ENCODE assay signal across 16 cellular contexts in the genomic region with DNA sequence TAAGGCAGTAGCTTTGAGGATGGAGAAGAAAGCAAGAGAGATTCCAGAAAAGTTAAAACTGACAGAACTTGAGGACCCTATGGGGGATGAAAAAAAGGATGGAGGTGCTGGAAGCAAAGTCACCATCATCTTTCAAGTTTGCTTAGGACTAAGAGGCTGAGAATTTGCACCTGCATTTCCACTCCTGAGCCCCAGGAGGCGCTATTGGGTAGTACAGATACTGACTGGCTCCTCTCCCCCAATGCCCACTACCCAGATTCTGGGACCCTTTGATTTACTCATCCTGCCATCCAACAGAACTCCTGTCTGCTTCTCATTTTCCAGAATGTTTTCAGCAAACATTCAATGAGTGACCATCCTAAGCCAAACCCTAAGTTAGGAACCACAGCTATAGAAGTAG. TPM values are rescaled to one million over a fixed set of nuclear protein-coding genes. Genes with fewer than 3 reads are reported as not detected.
A peak's percentile ranks its signal among the peaks of the same experiment; 100 is the strongest.
DNase-seq lines count a peak whose midpoint lies in the region; ATAC-seq and TF ChIP-seq lines count a peak whose summit lies in the region.
"Had no signal": no experiment of that assay in that cellular context is flagged by ENCODE, and none has a peak within 500 bp of the region (broad histone marks: within the 10 kb centered on the region; RNA-seq: fewer than 3 reads in every experiment).

No MANE protein-coding gene starts in this region.

- H3K36me3 ChIP-seq in BJ (ENCODE audit: control insufficient read depth, insufficient read depth, low read length): no peaks in the 10 kb centered on the region
- H3K36me3 ChIP-seq in HCT116 (ENCODE audit: control insufficient read depth in 1 of 2, insufficient read depth in 2 of 2, low read length in 2 of 2): no peaks in the 10 kb centered on the region
- no peaks in the 10 kb centered on the region for H3K36me3 ChIP-seq in spleen
- no peaks in the 10 kb centered on the region for H3K36me3 ChIP-seq in right atrium auricular region
- H3K36me3 ChIP-seq: BLaER1, heart left ventricle, tibial nerve had no signal

- H3K9ac ChIP-seq in HCT116 (ENCODE audit: low read length): no peak overlapping the region
- H3K9ac ChIP-seq: BLaER1 had no signal

- POLR2A ChIA-PET in BJ (lab: Charles Lee): no interaction called here
- POLR2A ChIA-PET in HCT116 (lab: Charles Lee): no interaction called here

- TF ChIP-seq RAD21 in HCT116 (IDR thresholded peaks at IDR 0.05; ENCODE audit: low read depth): peak; percentile 12; the same call in 1 of the 2 replicates

- no peaks in the 10 kb centered on the region for H3K79me2 ChIP-seq in HCT116 (ENCODE audit: insufficient read depth, low read length)

- TF ChIP-seq CTCF in BJ (IDR thresholded peaks at IDR 0.05; ENCODE audit: insufficient read depth, low read depth, low read length) (0 out of 2 replicates have a peak, but pooled peaks have one; percentile 3), HCT116 (IDR thresholded peaks at IDR 0.05 in 2 of 3, conservative IDR thresholded peaks at IDR 0.05 in 1 of 3; ENCODE audit: borderline replicate concordance in 1 of 3, insufficient read depth in 1 of 3, low read depth in 2 of 3, low read length in 2 of 3) (peak in 2 of 3 experiments; percentile 45 to 61; a peak in 4 of 6 replicates), astrocyte of the spinal cord (IDR thresholded peaks at IDR 0.05; ENCODE audit: low read depth, low read length) (peak; percentile 17), spleen (IDR thresholded peaks at IDR 0.05 in 8 of 11, conservative IDR thresholded peaks at IDR 0.05 in 3 of 11) (no peak), right atrium auricular region (IDR thresholded peaks at IDR 0.05) (no peak)

- H3K27ac ChIP-seq in HCT116 (ENCODE audit: low read depth, low read length) (no peak overlapping the region), spleen (no peak overlapping the region), right atrium auricular region (no peak overlapping the region)
- H3K27ac ChIP-seq: BLaER1, heart left ventricle, SK-N-MC, tibial nerve had no signal

- intact Hi-C loops in HCT116 (cut with micrococcal nuclease) (no loop called here), spleen (cut with DNase I; ENCODE audit: low total_unique reads) (no loop called here)

- RAD21 ChIA-PET in HCT116 (lab: Charles Lee; ENCODE audit: low non-redundant PET in 1 of 2, low total read pairs in 2 of 2, uncharacterized antibody in 2 of 2, unreplicated experiment in 2 of 2): no interaction called here

- ATAC-seq in HCT116 (no peak), HG03159 (IDR thresholded peaks at IDR 0.05; ENCODE audit: unreplicated experiment) (no peak)
- ATAC-seq in activated CD4-positive, CD25-positive, alpha-beta regulatory T cell treated with anti-CD3 and anti-CD28 coated beads, Interleukin-2, amount 50 U/mL, for 24 hours: no peak
- ATAC-seq: heart left ventricle had no signal

- H2AFZ ChIP-seq in HCT116 (ENCODE audit: low read depth, low read length, poor library complexity, severe bottlenecking): no peak overlapping the region

- TF ChIP-seq POLR2A in HCT116 (IDR thresholded peaks at IDR 0.05; ENCODE audit: borderline replicate concordance, extremely low read depth, insufficient read depth, insufficient read length) (no peak), spleen (IDR thresholded peaks at IDR 0.05) (no peak)

- in situ Hi-C loops in astrocyte of the spinal cord (cut with HindIII; ENCODE audit: low sequenced_read_pairs): no loop called here

- 5 to 23% (median 10%) methylated on average over 1 of the region's 1 CpG for WGBS in spleen, 5 donors

- CTCF ChIA-PET in BJ (lab: Yijun Ruan, JAX): no interaction called here
- CTCF ChIA-PET in HCT116 (lab: Charles Lee): no interaction called here

- DNase-seq in BJ (ENCODE audit: low read depth) (no peak), HCT116 (ENCODE audit: low read depth, low spot score) (no peak), astrocyte of the spinal cord (ENCODE audit: low read depth, low spot score) (no peak), iPS-NIHi11 (ENCODE audit: low spot score) (peak; percentile 42), spleen (no peak), right atrium auricular region (ENCODE audit: low spot score) (no peak)
- DNase-seq: activated gamma-delta T cell; GOT3; heart left ventricle; stimulated activated CD4-positive, alpha-beta T cell treated with anti-CD3 and anti-CD28 coated beads, Interleukin-1b, Interleukin-23, amount 100 ng/mL, for 48 hours had no signal

- no peaks in the 10 kb centered on the region for H3K9me2 ChIP-seq in HCT116 (ENCODE audit: insufficient read depth)

- no peaks in the 10 kb centered on the region for H4K20me1 ChIP-seq in HCT116 (ENCODE audit: insufficient read depth)

- no peak overlapping the region for H3K4me2 ChIP-seq in HCT116 (ENCODE audit: low read length)
- H3K4me2 ChIP-seq: BLaER1 had no signal

- H3K9me3 ChIP-seq in HCT116 (ENCODE audit: control insufficient read depth in 1 of 2, insufficient read depth in 1 of 2, low read depth in 1 of 2, low read length in 2 of 2) (peaks cover 3 to 7% of the 10 kb centered on the region in 2 experiments; a peak in 1 of 4 replicates), spleen (peaks cover 0 to 59% (median 49%) of the 10 kb centered on the region in 8 donors), right atrium auricular region (peaks cover 0 to 34% of the 10 kb centered on the region in 2 donors)

- no TSS peak for BruUV-seq in HCT116 (replicated peaks; lab: Mats Ljungman, UMichigan)

- H3K27me3 ChIP-seq in BJ (ENCODE audit: control insufficient read depth, insufficient read depth, low read length): no peaks in the 10 kb centered on the region
- peaks cover 23% of the 10 kb centered on the region for H3K27me3 ChIP-seq in HCT116 (ENCODE audit: insufficient read depth, low read length)
- peaks cover 0 to 16% (median 0%) of the 10 kb centered on the region in 7 donors for H3K27me3 ChIP-seq in spleen (replicated peaks in 1 of 7)
- no peaks in the 10 kb centered on the region for H3K27me3 ChIP-seq in right atrium auricular region
- H3K27me3 ChIP-seq: BLaER1, heart left ventricle, tibial nerve had no signal

- no peak overlapping the region for H3K4me3 ChIP-seq in BJ (ENCODE audit: low read depth, low read length)
- H3K4me3 ChIP-seq in HCT116 (replicated peaks in 1 of 2; ENCODE audit: low read depth in 1 of 2, low read length in 2 of 2): no peak overlapping the region
- H3K4me3 ChIP-seq in astrocyte of the spinal cord (ENCODE audit: low read depth, low read length): no peak overlapping the region
- H3K4me3 ChIP-seq in spleen: no peak overlapping the region
- no peak overlapping the region for H3K4me3 ChIP-seq in right atrium auricular region
- H3K4me3 ChIP-seq: BLaER1, heart left ventricle, SK-N-MC, tibial nerve had no signal

- H3K4me1 ChIP-seq in HCT116 (ENCODE audit: control insufficient read depth in 1 of 2, insufficient read depth in 2 of 2, low read length in 2 of 2) (no peaks in the 10 kb centered on the region), spleen (no peaks in the 10 kb centered on the region), right atrium auricular region (no peaks in the 10 kb centered on the region)
- H3K4me1 ChIP-seq: BLaER1, tibial nerve had no signal

TF ChIP-seq in HCT116, 20 proteins besides CTCF, POLR2A, EP300 and RAD21:
- TF ChIP-seq YY1 (IDR thresholded peaks at IDR 0.05; ENCODE audit: extremely low read depth, insufficient replicate concordance, low read depth, low read length) (no peak), SIN3A (IDR thresholded peaks at IDR 0.05; ENCODE audit: low read depth) (no peak), JUND (IDR thresholded peaks at IDR 0.05) (no peak), FOSL1 (IDR thresholded peaks at IDR 0.05; ENCODE audit: low read depth) (no peak), EZH2 (IDR thresholded peaks at IDR 0.05) (no peak), CBX3 (IDR thresholded peaks at IDR 0.05; ENCODE audit: low read depth) (no peak), ZFX (IDR thresholded peaks at IDR 0.05) (no peak)
- TF ChIP-seq, protein P1, sequence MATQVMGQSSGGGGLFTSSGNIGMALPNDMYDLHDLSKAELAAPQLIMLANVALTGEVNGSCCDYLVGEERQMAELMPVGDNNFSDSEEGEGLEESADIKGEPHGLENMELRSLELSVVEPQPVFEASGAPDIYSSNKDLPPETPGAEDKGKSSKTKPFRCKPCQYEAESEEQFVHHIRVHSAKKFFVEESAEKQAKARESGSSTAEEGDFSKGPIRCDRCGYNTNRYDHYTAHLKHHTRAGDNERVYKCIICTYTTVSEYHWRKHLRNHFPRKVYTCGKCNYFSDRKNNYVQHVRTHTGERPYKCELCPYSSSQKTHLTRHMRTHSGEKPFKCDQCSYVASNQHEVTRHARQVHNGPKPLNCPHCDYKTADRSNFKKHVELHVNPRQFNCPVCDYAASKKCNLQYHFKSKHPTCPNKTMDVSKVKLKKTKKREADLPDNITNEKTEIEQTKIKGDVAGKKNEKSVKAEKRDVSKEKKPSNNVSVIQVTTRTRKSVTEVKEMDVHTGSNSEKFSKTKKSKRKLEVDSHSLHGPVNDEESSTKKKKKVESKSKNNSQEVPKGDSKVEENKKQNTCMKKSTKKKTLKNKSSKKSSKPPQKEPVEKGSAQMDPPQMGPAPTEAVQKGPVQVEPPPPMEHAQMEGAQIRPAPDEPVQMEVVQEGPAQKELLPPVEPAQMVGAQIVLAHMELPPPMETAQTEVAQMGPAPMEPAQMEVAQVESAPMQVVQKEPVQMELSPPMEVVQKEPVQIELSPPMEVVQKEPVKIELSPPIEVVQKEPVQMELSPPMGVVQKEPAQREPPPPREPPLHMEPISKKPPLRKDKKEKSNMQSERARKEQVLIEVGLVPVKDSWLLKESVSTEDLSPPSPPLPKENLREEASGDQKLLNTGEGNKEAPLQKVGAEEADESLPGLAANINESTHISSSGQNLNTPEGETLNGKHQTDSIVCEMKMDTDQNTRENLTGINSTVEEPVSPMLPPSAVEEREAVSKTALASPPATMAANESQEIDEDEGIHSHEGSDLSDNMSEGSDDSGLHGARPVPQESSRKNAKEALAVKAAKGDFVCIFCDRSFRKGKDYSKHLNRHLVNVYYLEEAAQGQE (IDR thresholded peaks at IDR 0.05; ENCODE audit: low read depth): no peak

RNA-seq across cellular contexts. Expression of a gene that starts 34.0 kb away (rescaled TPM):
- polyA plus RNA-seq in BJ (2011; rRNA removed) (0.10 TPM in 1 of 2 replicates, not detected in the other), spleen (10 to 100 TPM in 1 of 3 donors, 1 to 10 TPM in 2; 6.3 to 12.1 (median 9.0) TPM)
- not detected in 2 replicates for polyA minus RNA-seq in BJ (2011; rRNA and poly(A)+ RNA removed)
- total RNA-seq in HCT116 (2021; ENCODE audit: unreplicated experiment) (0.15 TPM), spleen (100 to 1,000 TPM in 2 of 7 donors, 10 to 100 TPM in 5; 53.0 to 118 (median 84.4) TPM), right atrium auricular region (10 to 100 TPM in 1 of 2 donors, 1 to 10 TPM in 1; 6.2 to 11.0 TPM)
- polyA plus RNA-seq in HCT116 (2012): not detected in 2 replicates
- total RNA-seq: progenitor cell of endocrine pancreas had no signal

Comparison
In these comparisons a context has a peak if more than half of its experiments do, and no peak if none do; other contexts are left out.
1. CTCF ChIP-seq: peak in BJ (single experiment), HCT116 (2 of 3) and astrocyte of the spinal cord (single experiment); none in spleen (0 of 11) and right atrium auricular region (0 of 2).
2. RNA of a gene that starts 34.0 kb away (total RNA-seq): 53.0 to 118 TPM in spleen; 6.2 to 11.0 TPM in right atrium auricular region and 0.15 TPM in HCT116 (single experiment); every median in the first group is over 4 times any median in the second.